ENCODE assay signal across 1 cellular context in the genomic region with DNA sequence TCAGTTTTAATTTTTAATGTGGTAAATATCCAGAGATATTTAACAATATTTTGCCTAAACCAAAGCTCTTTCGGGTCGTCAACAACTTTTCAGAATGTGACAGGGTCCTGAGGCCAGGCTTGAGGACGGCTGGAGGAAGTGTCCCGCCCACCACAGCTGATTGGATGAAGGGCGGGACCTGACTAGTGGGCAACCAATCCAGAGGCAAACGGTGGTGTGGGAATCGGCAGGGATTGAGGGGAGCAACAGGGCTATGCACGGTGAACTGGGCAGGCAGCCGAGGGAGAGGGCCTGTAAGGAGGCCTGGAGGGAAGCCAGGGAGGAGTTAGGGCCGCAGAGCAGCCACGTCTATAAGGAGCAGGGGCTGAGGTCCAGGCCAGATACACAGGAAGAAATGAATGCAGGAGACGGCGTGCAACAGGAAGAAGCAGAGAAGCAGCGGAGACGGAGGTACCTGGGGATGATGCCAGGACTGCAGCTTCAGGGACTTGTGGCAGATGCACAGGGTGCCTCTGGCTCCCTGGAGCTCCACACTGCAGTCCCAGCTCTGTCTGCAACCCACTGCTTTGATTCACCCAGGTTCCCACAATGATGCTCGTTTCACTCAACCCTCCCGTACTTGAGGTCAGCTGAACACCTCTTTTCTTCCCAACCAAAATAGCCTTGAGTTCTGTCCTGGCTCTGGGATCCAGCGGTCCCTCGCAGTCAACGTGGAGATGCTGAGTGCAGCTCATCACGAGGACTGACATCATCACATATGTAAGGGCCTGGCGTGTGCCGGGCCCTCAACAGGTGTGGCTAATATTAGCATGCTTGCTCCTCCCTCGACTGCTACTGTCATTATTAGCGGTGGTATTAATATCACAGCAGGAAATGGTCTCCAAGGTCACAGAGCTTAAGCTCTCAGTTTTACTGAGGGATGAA.
TF ChIP-seq lines count a peak whose summit lies in the region.

No MANE protein-coding gene starts in this region.

TF ChIP-seq in IMR-90, 13 proteins besides CTCF, POLR2A, EP300 and RAD21:
- TF ChIP-seq MXI1 (IDR thresholded peaks at IDR 0.05; ENCODE audit: borderline replicate concordance, low read depth, low read length), result no peak
- TF ChIP-seq CHD1 (IDR thresholded peaks at IDR 0.05; ENCODE audit: low read depth, low read length), result no peak
- TF ChIP-seq CEBPB (IDR thresholded peaks at IDR 0.05; ENCODE audit: low read depth, low read length), result no peak
- TF ChIP-seq, protein P1, sequence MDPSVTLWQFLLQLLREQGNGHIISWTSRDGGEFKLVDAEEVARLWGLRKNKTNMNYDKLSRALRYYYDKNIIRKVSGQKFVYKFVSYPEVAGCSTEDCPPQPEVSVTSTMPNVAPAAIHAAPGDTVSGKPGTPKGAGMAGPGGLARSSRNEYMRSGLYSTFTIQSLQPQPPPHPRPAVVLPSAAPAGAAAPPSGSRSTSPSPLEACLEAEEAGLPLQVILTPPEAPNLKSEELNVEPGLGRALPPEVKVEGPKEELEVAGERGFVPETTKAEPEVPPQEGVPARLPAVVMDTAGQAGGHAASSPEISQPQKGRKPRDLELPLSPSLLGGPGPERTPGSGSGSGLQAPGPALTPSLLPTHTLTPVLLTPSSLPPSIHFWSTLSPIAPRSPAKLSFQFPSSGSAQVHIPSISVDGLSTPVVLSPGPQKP (IDR thresholded peaks at IDR 0.05; ENCODE audit: borderline replicate concordance, low read depth, low read length), result no peak
- TF ChIP-seq, protein P2, sequence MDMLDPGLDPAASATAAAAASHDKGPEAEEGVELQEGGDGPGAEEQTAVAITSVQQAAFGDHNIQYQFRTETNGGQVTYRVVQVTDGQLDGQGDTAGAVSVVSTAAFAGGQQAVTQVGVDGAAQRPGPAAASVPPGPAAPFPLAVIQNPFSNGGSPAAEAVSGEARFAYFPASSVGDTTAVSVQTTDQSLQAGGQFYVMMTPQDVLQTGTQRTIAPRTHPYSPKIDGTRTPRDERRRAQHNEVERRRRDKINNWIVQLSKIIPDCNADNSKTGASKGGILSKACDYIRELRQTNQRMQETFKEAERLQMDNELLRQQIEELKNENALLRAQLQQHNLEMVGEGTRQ (IDR thresholded peaks at IDR 0.05; ENCODE audit: low read depth, low read length), result no peak
- TF ChIP-seq RFX5 (IDR thresholded peaks at IDR 0.05; ENCODE audit: low read depth, low read length), result no peak
- TF ChIP-seq MAFK (IDR thresholded peaks at IDR 0.05; ENCODE audit: low read depth, low read length), result no peak
- TF ChIP-seq SMC3 (IDR thresholded peaks at IDR 0.05; ENCODE audit: low read depth, low read length), result no peak
- no peak for TF ChIP-seq NFE2L2 (IDR thresholded peaks at IDR 0.05; ENCODE audit: low read depth, low read length)
- TF ChIP-seq BHLHE40 (IDR thresholded peaks at IDR 0.05; ENCODE audit: low read depth, low read length), result no peak
